Comparison of ENCODE assay signal across 24 cellular contexts in genomic region chr7:131288446-131288845, GRCh38.
"Had no signal": no experiment of that assay in that cellular context is flagged by ENCODE, and none has a peak within 500 bp of the region (broad histone marks: within the 10 kb centered on the region; RNA-seq: fewer than 3 reads in every experiment).

No MANE protein-coding gene starts in this region.

- H3K27me3 Mint-ChIP-seq: central memory CD8-positive, alpha-beta T cell; naive B cell; stimulated activated memory B cell treated with anti-CD40 and anti-IgM and Interleukin-4, amounts not matched to agents 10 μg/mL and 1 μg/mL and 100 μg/mL, for 72 hours; stimulated activated naive CD8-positive, alpha-beta T cell treated with anti-CD3 and anti-CD28 coated beads, Interleukin-15, amount 100 ng/mL, for 72 hours had no signal

- H3K27me3 ChIP-seq: dorsolateral prefrontal cortex, esophagus muscularis mucosa, gastroesophageal sphincter, left lung, spleen, transverse colon had no signal

- DNase-seq: cortex of kidney; dorsolateral prefrontal cortex; effector CD8-positive, alpha-beta T cell; foreskin fibroblast; glutamatergic neuron; kidney glomerular epithelial cell; left lung; mesendoderm; naive B cell; spleen; stimulated activated CD4-positive, alpha-beta T cell treated with anti-CD3 and anti-CD28 coated beads, Interleukin-15, amount 100 ng/mL, for 24 hours; stimulated activated CD4-positive, alpha-beta T cell treated with anti-CD3 and anti-CD28 coated beads, Interleukin-1b, Interleukin-23, amount 100 ng/mL, for 48 hours; stimulated activated CD4-positive, alpha-beta T cell treated with anti-CD3 and anti-CD28 coated beads, Interleukin-4, amount 100 ng/mL, for 24 hours; stimulated activated naive CD8-positive, alpha-beta T cell treated with anti-CD3 and anti-CD28 coated beads, Interleukin-15, amount 100 ng/mL, for 72 hours; transverse colon had no signal

- H3K36me3 ChIP-seq: esophagus muscularis mucosa, gastroesophageal sphincter, left lung, prostate gland, spleen, thoracic aorta, transverse colon had no signal

- H3K27ac Mint-ChIP-seq: nephron; stimulated activated memory B cell treated with anti-CD40 and anti-IgM and Interleukin-4, amounts not matched to agents 10 μg/mL and 1 μg/mL and 100 μg/mL, for 72 hours; stimulated activated naive CD8-positive, alpha-beta T cell treated with anti-CD3 and anti-CD28 coated beads, Interleukin-15, amount 100 ng/mL, for 72 hours had no signal

- H3K9me3 ChIP-seq: esophagus muscularis mucosa, gastroesophageal sphincter, left lung, prostate gland, thoracic aorta, transverse colon had no signal

- H3K9me3 Mint-ChIP-seq: central memory CD8-positive, alpha-beta T cell had no signal

- ATAC-seq: gastroesophageal sphincter; sciatic nerve; stimulated activated memory B cell treated with anti-CD40 and anti-IgM and Interleukin-4, amounts not matched to agents 10 μg/mL and 1 μg/mL and 100 μg/mL, for 72 hours; stimulated activated naive CD8-positive, alpha-beta T cell treated with anti-CD3 and anti-CD28 coated beads, Interleukin-15, amount 100 ng/mL, for 72 hours had no signal

- H3K4me3 Mint-ChIP-seq: central memory CD8-positive, alpha-beta T cell; naive B cell; nephron; stimulated activated memory B cell treated with anti-CD40 and anti-IgM and Interleukin-4, amounts not matched to agents 10 μg/mL and 1 μg/mL and 100 μg/mL, for 72 hours; stimulated activated naive CD8-positive, alpha-beta T cell treated with anti-CD3 and anti-CD28 coated beads, Interleukin-15, amount 100 ng/mL, for 72 hours had no signal

- H2AFZ ChIP-seq: parathyroid adenoma had no signal

- H3K4me3 ChIP-seq: dorsolateral prefrontal cortex, esophagus muscularis mucosa, gastroesophageal sphincter, left lung, prostate gland, spleen, thoracic aorta, transverse colon had no signal

- H3K79me2 ChIP-seq: parathyroid adenoma had no signal

- H3K27ac ChIP-seq: dorsolateral prefrontal cortex, esophagus muscularis mucosa, gastroesophageal sphincter, left lung, parathyroid adenoma, spleen, thoracic aorta, transverse colon had no signal

- H3K4me1 ChIP-seq: left lung, parathyroid adenoma, spleen, transverse colon had no signal

- H3K4me1 Mint-ChIP-seq: central memory CD8-positive, alpha-beta T cell; naive B cell; nephron; stimulated activated naive CD8-positive, alpha-beta T cell treated with anti-CD3 and anti-CD28 coated beads, Interleukin-15, amount 100 ng/mL, for 72 hours had no signal
